ENCODE assay signal across 12 cellular contexts in the genomic region with DNA sequence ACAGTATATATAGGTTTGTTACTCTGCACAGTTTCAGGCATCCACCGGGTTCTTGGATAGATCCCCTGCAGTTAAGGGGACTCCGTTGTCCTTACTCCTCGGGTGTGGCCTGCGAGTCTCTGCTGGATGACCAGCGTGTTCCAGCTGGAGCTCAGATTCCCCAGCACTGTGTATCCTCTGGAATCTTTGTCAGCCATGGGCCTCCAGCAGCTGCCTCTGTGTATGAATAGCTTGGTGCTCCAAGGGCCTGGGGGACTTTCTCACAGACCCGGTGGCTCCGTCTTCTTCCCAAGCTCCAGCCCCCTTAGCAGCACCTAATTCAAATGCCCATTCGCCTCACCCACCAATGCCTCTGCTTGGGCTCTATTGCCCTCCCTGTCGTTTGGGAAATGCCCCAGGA. TPM values are rescaled to one million over a fixed set of nuclear protein-coding genes. Genes with fewer than 3 reads are reported as not detected.
A peak's percentile ranks its signal among the peaks of the same experiment; 100 is the strongest.
DNase-seq lines count a peak whose midpoint lies in the region; ATAC-seq and TF ChIP-seq lines count a peak whose summit lies in the region.
"Had no signal": no experiment of that assay in that cellular context is flagged by ENCODE, and none has a peak within 500 bp of the region (broad histone marks: within the 10 kb centered on the region; RNA-seq: fewer than 3 reads in every experiment).

No MANE protein-coding gene starts in this region.

- H3K27ac ChIP-seq in osteoblast (ENCODE audit: low read depth, low read length) = no peak overlapping the region
- H3K27ac ChIP-seq in upper lobe of right lung = no peak overlapping the region
- H3K27ac ChIP-seq in smooth muscle cell (ENCODE audit: low read depth) = no peak overlapping the region
- H3K27ac ChIP-seq: GM23248 had no signal

- WGBS in smooth muscle cell (ENCODE audit: low lambda C conversion rate) = 84% methylated on average over 9 of the region's 9 CpGs

- H3F3A ChIP-seq in smooth muscle cell (ENCODE audit: low read depth) = no peaks in the 10 kb centered on the region

- H2AFZ ChIP-seq in osteoblast (ENCODE audit: low read length) = no peak overlapping the region
- no peak overlapping the region for H2AFZ ChIP-seq in smooth muscle cell (ENCODE audit: low read depth)
- H2AFZ ChIP-seq: GM23248 had no signal

- H3K36me3 ChIP-seq in H7 (replicated peaks; ENCODE audit: control insufficient read depth, insufficient read depth, low read length) = no peaks in the 10 kb centered on the region
- no peaks in the 10 kb centered on the region for H3K36me3 ChIP-seq in osteoblast (ENCODE audit: insufficient read depth, low read length)
- H3K36me3 ChIP-seq in upper lobe of right lung = no peaks in the 10 kb centered on the region
- no peaks in the 10 kb centered on the region for H3K36me3 ChIP-seq in smooth muscle cell (ENCODE audit: low read depth)

- H3K9ac ChIP-seq in smooth muscle cell (ENCODE audit: low read depth) = no peak overlapping the region
- H3K9ac ChIP-seq: GM23248 had no signal

- DNase-seq in H7 (peak; percentile 42), iPS-NIHi11 (ENCODE audit: low spot score) (peak; percentile 7), osteoblast (ENCODE audit: insufficient read length, low spot score, missing footprints) (peak; percentile 63), upper lobe of right lung (peak; percentile 46), smooth muscle cell (lab: John Stamatoyannopoulos, UW; ENCODE audit: unreplicated experiment) (no peak)
- DNase-seq in stimulated activated CD4-positive, alpha-beta T cell treated with anti-CD3 and anti-CD28 coated beads, Interleukin-12 subunit alpha, Interleukin-12 subunit beta, amount 100 ng/mL, for 4 hours = no peak
- DNase-seq in activated CD4-positive, alpha-beta T cell treated with anti-CD3 and anti-CD28 coated beads, Interleukin-2, amount 50 U/mL, for 1 hour = no peak
- DNase-seq: C1 segment of cervical spinal cord, DMS153, DMS79 treated with DMSO at 0.1 percent for 48 hours, EL, GM23248 had no signal

- H3K27me3 ChIP-seq in H7 (ENCODE audit: control insufficient read depth, insufficient read depth, low read length) (no peaks in the 10 kb centered on the region), osteoblast (ENCODE audit: insufficient read depth, low read length) (peaks cover 3% of the 10 kb centered on the region), upper lobe of right lung (no peaks in the 10 kb centered on the region), smooth muscle cell (ENCODE audit: low read depth) (no peaks in the 10 kb centered on the region)

- H3K4me2 ChIP-seq in osteoblast (ENCODE audit: insufficient read depth, low read length) (no peak overlapping the region), smooth muscle cell (no peak overlapping the region)

- H3K4me1 ChIP-seq in osteoblast (ENCODE audit: insufficient read depth, low read length) = no peaks in the 10 kb centered on the region
- no peaks in the 10 kb centered on the region for H3K4me1 ChIP-seq in upper lobe of right lung
- no peaks in the 10 kb centered on the region for H3K4me1 ChIP-seq in smooth muscle cell (ENCODE audit: low read depth)

- intact Hi-C loops in upper lobe of right lung (cut with DNase I) = no loop called here

- TF ChIP-seq CTCF in osteoblast (IDR thresholded peaks at IDR 0.05; ENCODE audit: extremely low read depth, low read depth, low read length) = no peak
- TF ChIP-seq CTCF in upper lobe of right lung (IDR thresholded peaks at IDR 0.05) = no peak
- no peak for TF ChIP-seq CTCF in smooth muscle cell (IDR thresholded peaks at IDR 0.05; ENCODE audit: borderline replicate concordance, insufficient read depth, poor library complexity, severe bottlenecking)

- ATAC-seq in upper lobe of right lung = no peak

- H4K20me1 ChIP-seq in osteoblast (ENCODE audit: insufficient read depth, low read length) (no peaks in the 10 kb centered on the region), smooth muscle cell (ENCODE audit: low read depth) (no peaks in the 10 kb centered on the region)

- H3K79me2 ChIP-seq in osteoblast (ENCODE audit: insufficient read depth, low read length) = no peaks in the 10 kb centered on the region
- H3K79me2 ChIP-seq in smooth muscle cell (ENCODE audit: low read depth) = no peaks in the 10 kb centered on the region

- no peak overlapping the region for H3K4me3 ChIP-seq in H7 (ENCODE audit: insufficient read depth, low read depth, low read length)
- H3K4me3 ChIP-seq in osteoblast (ENCODE audit: insufficient read depth, low read length) = no peak overlapping the region
- no peak overlapping the region for H3K4me3 ChIP-seq in upper lobe of right lung
- no peak overlapping the region for H3K4me3 ChIP-seq in smooth muscle cell
- H3K4me3 ChIP-seq: GM23248 had no signal

- H3K9me3 ChIP-seq in osteoblast (ENCODE audit: low read depth, low read length) (no peaks in the 10 kb centered on the region), upper lobe of right lung (no peaks in the 10 kb centered on the region), smooth muscle cell (replicated peaks; ENCODE audit: low read depth) (no peaks in the 10 kb centered on the region)

RNA-seq across cellular contexts. Expression of gene ANO7, which starts 6.3 kb away (rescaled TPM):
- total RNA-seq in H7 (2014; rRNA removed; shearing (Covaris generic)) = 2.0 and 4.0 TPM in 2 replicates
- total RNA-seq in osteoblast (1.2 and 1.8 TPM in 2 replicates), upper lobe of right lung (2.1 TPM), smooth muscle cell (0.36 and 1.3 TPM in 2 replicates)
- 1.4 and 4.9 TPM in 2 replicates for polyA plus RNA-seq in smooth muscle cell

RNA-seq across cellular contexts. Expression of gene PPP1R7, which starts 44.5 kb away (rescaled TPM):
- total RNA-seq in H7 (2014; rRNA removed; shearing (Covaris generic)) = 32.1 and 36.9 TPM in 2 replicates
- total RNA-seq in osteoblast (46.7 and 73.7 TPM in 2 replicates), upper lobe of right lung (60.7 TPM), smooth muscle cell (44.3 and 54.3 TPM in 2 replicates)
- polyA plus RNA-seq in smooth muscle cell = 74.9 and 86.8 TPM in 2 replicates

RNA-seq across cellular contexts. Expression of gene PASK, which starts 45.5 kb away (rescaled TPM):
- 20.4 and 20.6 TPM in 2 replicates for total RNA-seq in H7 (2014; rRNA removed; shearing (Covaris generic))
- total RNA-seq in osteoblast = 5.0 and 5.8 TPM in 2 replicates
- 15.7 TPM for total RNA-seq in upper lobe of right lung
- total RNA-seq in smooth muscle cell = 2.6 and 8.9 TPM in 2 replicates
- polyA plus RNA-seq in smooth muscle cell = 2.6 and 3.9 TPM in 2 replicates

Comparison
In these comparisons a context has a peak if more than half of its experiments do, and no peak if none do; other contexts are left out.
1. DNase-seq: peak in H7 (single experiment), iPS-NIHi11 (single experiment), osteoblast (single experiment) and upper lobe of right lung (single experiment); none in stimulated activated CD4-positive, alpha-beta T cell treated with anti-CD3 and anti-CD28 coated beads, Interleukin-12 subunit alpha, Interleukin-12 subunit beta, amount 100 ng/mL, for 4 hours (single experiment), activated CD4-positive, alpha-beta T cell treated with anti-CD3 and anti-CD28 coated beads, Interleukin-2, amount 50 U/mL, for 1 hour (single experiment) and smooth muscle cell (single experiment).